1 cellular context compared by ENCODE assay signal in the genomic region with DNA sequence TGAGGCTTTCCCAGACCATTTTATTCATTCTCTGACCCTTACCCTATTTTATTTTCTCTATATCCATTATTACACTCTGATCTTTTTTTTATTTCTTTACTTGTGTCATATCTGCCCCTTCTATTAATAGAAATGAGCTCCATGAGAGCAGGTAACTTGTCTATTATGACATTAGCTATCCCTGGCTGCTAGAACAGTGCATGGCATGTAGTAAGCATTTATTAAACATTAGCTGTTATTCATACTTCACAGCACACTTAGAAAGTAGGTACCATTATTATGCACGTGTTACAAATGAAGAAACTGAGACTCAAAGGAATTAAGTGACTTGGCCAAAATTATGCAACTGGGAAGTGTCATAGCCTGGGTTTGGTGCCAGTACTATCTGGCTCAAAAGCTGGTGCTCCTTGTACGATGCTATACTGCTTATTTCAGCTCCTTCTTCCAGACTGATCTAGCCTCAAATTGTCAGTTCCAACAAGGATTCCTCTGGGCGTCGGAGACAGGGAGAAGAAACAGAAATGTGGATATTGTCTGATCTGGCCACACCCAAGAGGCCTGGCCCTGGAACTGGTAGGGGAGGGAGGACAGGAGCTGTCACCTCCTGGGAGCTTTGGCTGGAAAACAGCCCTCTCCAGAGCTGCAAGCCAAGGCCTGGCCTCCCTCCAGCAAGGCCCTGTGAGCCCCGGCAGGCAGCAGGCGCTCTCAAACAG.
TF ChIP-seq lines count a peak whose summit lies in the region.

No MANE protein-coding gene starts in this region.

TF ChIP-seq in SK-N-SH treated with all-trans-retinoic acid at 6 μM for 48 hours, 23 proteins besides CTCF, POLR2A, EP300 and RAD21 (continued from another document):
- 0 out of 2 replicates have a peak, but pooled peaks have one; percentile 25 for TF ChIP-seq TSHZ2 (CRISPR knock-in tag; IDR thresholded peaks at IDR 0.05)
